ENCODE assay signal across 1 cellular context in genomic region chr1:32761253-32761877, GRCh38.
TF ChIP-seq lines count a peak whose summit lies in the region.

No MANE protein-coding gene starts in this region.

TF ChIP-seq in GM23338, 12 proteins besides CTCF, POLR2A, EP300 and RAD21:
- TF ChIP-seq ZNF462 (CRISPR knock-in tag; IDR thresholded peaks at IDR 0.05) (no peak), STAT1 (IDR thresholded peaks at IDR 0.05; ENCODE audit: unreplicated experiment) (no peak), EZH2phosphoT487 (IDR thresholded peaks at IDR 0.05; ENCODE audit: unreplicated experiment) (no peak), NANOG (IDR thresholded peaks at IDR 0.05; ENCODE audit: borderline replicate concordance) (no peak), CREB1 (CRISPR knock-in tag; IDR thresholded peaks at IDR 0.05; ENCODE audit: low read depth) (no peak), ETS1 (IDR thresholded peaks at IDR 0.05) (no peak), ZNF114 (CRISPR knock-in tag; IDR thresholded peaks at IDR 0.05) (no peak), JUNB (IDR thresholded peaks at IDR 0.05; ENCODE audit: unreplicated experiment) (no peak), EZH2 (IDR thresholded peaks at IDR 0.05; ENCODE audit: low read depth, unreplicated experiment) (no peak)
TF ChIP-seq in GM23338: peak in this region for 0.
